In genomic region chr1:116089870-116090269, GRCh38 we compare ENCODE assay signal across 9 cellular contexts. TPM values are rescaled to one million over a fixed set of nuclear protein-coding genes. Genes with fewer than 3 reads are reported as not detected.
"Had no signal": no experiment of that assay in that cellular context is flagged by ENCODE, and none has a peak within 500 bp of the region (broad histone marks: within the 10 kb centered on the region; RNA-seq: fewer than 3 reads in every experiment).

No MANE protein-coding gene starts in this region.

- H3K4me3 ChIP-seq: GM12878 had no signal

- DNase-seq: GDM1, GF-D8 had no signal

- ATAC-seq: GM12878 had no signal

- FAIRE-seq: G401.6, GM12878, GM12891, GM12892, GM18507, GM19239 had no signal

RNA-seq across cellular contexts. Expression of gene MAB21L3, which starts 21.3 kb away (rescaled TPM):
- total RNA-seq: G401 had no signal
